In the genomic region with DNA sequence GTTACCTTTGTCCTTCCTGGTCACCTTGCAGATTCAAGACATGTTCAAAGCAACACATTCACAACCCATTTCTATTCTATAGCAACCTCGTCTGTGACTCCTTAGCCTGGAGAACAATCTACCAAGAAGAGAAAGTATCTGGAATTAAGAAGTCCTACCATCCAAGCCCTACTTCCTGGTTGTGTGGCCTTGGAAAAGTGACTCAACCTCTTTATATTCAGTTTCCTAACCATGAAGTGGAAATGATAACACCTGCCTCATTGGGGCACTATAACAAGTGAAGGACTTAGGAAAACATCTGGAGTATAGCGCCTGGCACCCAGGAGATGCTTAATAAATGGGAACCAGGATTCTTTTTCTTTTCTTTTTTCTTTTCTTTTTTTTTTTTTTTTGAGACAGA, we compare ENCODE assay signal across 27 cellular contexts. TPM values are rescaled to one million over a fixed set of nuclear protein-coding genes. Genes with fewer than 3 reads are reported as not detected.
"Had no signal": no experiment of that assay in that cellular context is flagged by ENCODE, and none has a peak within 500 bp of the region (broad histone marks: within the 10 kb centered on the region; RNA-seq: fewer than 3 reads in every experiment).

No MANE protein-coding gene starts in this region.

- H3K27me3 ChIP-seq: neural progenitor cell, suprapubic skin, tibial nerve, vagina had no signal

- H3K4me3 ChIP-seq: left ventricle myocardium inferior, neural progenitor cell, smooth muscle cell, stomach, suprapubic skin, tibial nerve, vagina had no signal

- H3K4me1 ChIP-seq: left ventricle myocardium inferior, neural progenitor cell, stomach, suprapubic skin, tibial nerve, vagina had no signal

- ATAC-seq: activated CD4-positive, CD25-positive, alpha-beta regulatory T cell treated with anti-CD3 and anti-CD28 coated beads, Interleukin-2, amount 50 U/mL, for 24 hours; activated CD8-positive, alpha-beta memory T cell treated with anti-CD3 and anti-CD28 coated beads, Interleukin-2, amount 10 ng/mL, durations not matched to agents 7 days and 5 days; activated CD8-positive, alpha-beta T cell treated with anti-CD3 and anti-CD28 coated beads for 36 hours; activated naive CD8-positive, alpha-beta T cell treated with anti-CD3 and anti-CD28 coated beads, Interleukin-2, amount 50 U/mL, for 24 hours; naive thymus-derived CD8-positive, alpha-beta T cell; sciatic nerve; stimulated activated memory B cell treated with anti-CD40 and anti-IgM and Interleukin-4, amounts not matched to agents 10 μg/mL and 1 μg/mL and 100 μg/mL, for 72 hours had no signal

- H3K27ac ChIP-seq: left ventricle myocardium inferior, neural progenitor cell, stomach, suprapubic skin, tibial nerve, vagina, VCaP had no signal

- H3K9me3 ChIP-seq: left ventricle myocardium inferior, stomach, suprapubic skin, tibial nerve, vagina had no signal

- DNase-seq: activated CD4-positive, alpha-beta T cell treated with anti-CD3 and anti-CD28 coated beads, Interleukin-2, amount 10 ng/mL, durations not matched to agents 24 days and 14 days; activated CD8-positive, alpha-beta memory T cell treated with anti-CD3 and anti-CD28 coated beads, Interleukin-2, amount 10 ng/mL, durations not matched to agents 7 days and 5 days; activated CD8-positive, alpha-beta T cell treated with anti-CD3 and anti-CD28 coated beads for 36 hours; activated gamma-delta T cell; activated naive CD4-positive, alpha-beta T cell treated with anti-CD3 and anti-CD28 coated beads, Interleukin-2, amount 50 U/mL, for 16 hours; activated naive CD8-positive, alpha-beta T cell treated with anti-CD3 and anti-CD28 coated beads, Interleukin-2, amount 50 U/mL, for 24 hours; activated T-cell treated with anti-CD3 and anti-CD28 coated beads for 4 hours; anterior cingulate cortex; caudate nucleus; effector CD8-positive, alpha-beta T cell; foreskin melanocyte; left ventricle myocardium inferior; mammary epithelial cell; naive thymus-derived CD8-positive, alpha-beta T cell; posterior cingulate gyrus; stimulated activated CD4-positive, alpha-beta T cell treated with anti-CD3 and anti-CD28 coated beads, Interleukin-15, amount 100 ng/mL, for 24 hours; stomach had no signal

- H3K36me3 ChIP-seq: left ventricle myocardium inferior, neural progenitor cell, stomach, suprapubic skin, tibial nerve, vagina had no signal

RNA-seq across cellular contexts. Expression of a gene that starts 50.7 kb away (rescaled TPM):
- total RNA-seq: activated CD4-positive, alpha-beta T cell treated with anti-CD3 and anti-CD28 coated beads, Interleukin-2, amount 10 ng/mL, durations not matched to agents 24 days and 14 days; activated CD8-positive, alpha-beta memory T cell treated with anti-CD3 and anti-CD28 coated beads, Interleukin-2, amount 10 ng/mL, durations not matched to agents 7 days and 5 days; activated T-helper 1 cell treated with anti-CD3 and anti-CD28 coated beads, Interleukin-12 subunit alpha, Interleukin-12 subunit beta, Interleukin-2, Interleukin-4 antibody, amounts not matched to agents 30 ng/mL and 10 ng/mL and 1 ng/mL, durations not matched to agents 14 hours and 24 hours and 36 hours; smooth muscle cell had no signal
- polyA plus RNA-seq: smooth muscle cell had no signal
